In the genomic region with DNA sequence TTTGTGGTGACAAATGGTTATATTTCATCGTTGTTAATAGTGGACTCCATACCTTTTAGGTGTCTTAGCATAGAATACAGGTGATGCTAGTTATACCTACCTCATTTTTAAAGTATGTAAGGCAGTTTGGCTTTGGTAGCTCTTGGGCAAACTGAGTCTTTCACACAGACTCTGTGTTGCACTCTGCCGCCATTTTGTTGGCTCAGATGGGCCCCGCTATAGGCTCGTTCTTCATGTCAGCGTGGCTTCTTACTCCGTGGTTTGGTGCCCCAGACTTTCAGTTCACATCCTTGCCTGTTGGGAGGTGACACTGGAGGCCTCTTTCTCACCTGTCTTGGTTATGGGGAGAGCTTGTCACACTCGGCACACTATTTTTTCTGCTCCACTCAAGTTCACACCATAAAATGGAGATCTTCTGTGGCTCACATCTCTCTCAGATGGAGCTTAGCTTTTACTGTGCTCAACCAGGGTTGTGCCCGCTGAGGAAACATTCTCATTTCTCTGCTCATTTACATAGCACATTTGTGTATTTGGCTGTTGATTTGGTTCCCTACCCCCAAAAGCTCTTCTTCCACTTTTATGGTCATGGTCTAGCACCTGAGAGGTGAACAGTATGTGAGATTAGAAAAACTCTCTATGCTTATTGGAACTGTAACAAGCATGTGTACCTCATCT, we compare ENCODE assay signal across 10 cellular contexts.
DNase-seq lines count a peak whose midpoint lies in the region; ATAC-seq lines count a peak whose summit lies in the region.
"Had no signal": no experiment of that assay in that cellular context is flagged by ENCODE, and none has a peak within 500 bp of the region (broad histone marks: within the 10 kb centered on the region; RNA-seq: fewer than 3 reads in every experiment).

No MANE protein-coding gene starts in this region.

- no peak overlapping the region for H4K91ac ChIP-seq in neuronal stem cell (ENCODE audit: low read depth, low read length, poor library complexity)

- H2AFZ ChIP-seq in neuronal stem cell (ENCODE audit: low read length), result no peak overlapping the region

- H3K36me3 ChIP-seq in CD4-positive, CD25-positive, alpha-beta regulatory T cell (ENCODE audit: control insufficient read depth, insufficient read depth, low read length), result peaks cover 47% of the 10 kb centered on the region
- H3K36me3 ChIP-seq in neuronal stem cell (replicated peaks in 1 of 2; ENCODE audit: control insufficient read depth in 2 of 2, insufficient read depth in 2 of 2, low read length in 2 of 2), result peaks cover 0 to 11% of the 10 kb centered on the region in 2 donors

- peak overlapping the region; percentile 89 for H3K27ac ChIP-seq in CD4-positive, CD25-positive, alpha-beta regulatory T cell (ENCODE audit: insufficient read depth, low read length, poor library complexity, severe bottlenecking)
- H3K27ac ChIP-seq in neuronal stem cell (replicated peaks; ENCODE audit: low read length), result no peak overlapping the region

- peaks cover 0 to 6% (median 0%) of the 10 kb centered on the region in 7 donors for H3K9me3 Mint-ChIP-seq in CD4-positive, CD25-positive, alpha-beta regulatory T cell
- peaks cover 7% of the 10 kb centered on the region for H3K9me3 Mint-ChIP-seq in activated naive CD8-positive, alpha-beta T cell treated with anti-CD3 and anti-CD28 coated beads, Interleukin-2, amount 10 ng/mL, durations not matched to agents 7 days and 5 days

- peak overlapping the region; percentile 1 to 81 (median 44) for H3K4me3 Mint-ChIP-seq in CD4-positive, CD25-positive, alpha-beta regulatory T cell
- no peak overlapping the region for H3K4me3 Mint-ChIP-seq in activated naive CD8-positive, alpha-beta T cell treated with anti-CD3 and anti-CD28 coated beads, Interleukin-2, amount 10 ng/mL, durations not matched to agents 7 days and 5 days

- no peak for DNase-seq in CD4-positive, CD25-positive, alpha-beta regulatory T cell
- no peak for DNase-seq in activated naive CD8-positive, alpha-beta T cell treated with anti-CD3 and anti-CD28 coated beads, Interleukin-2, amount 10 ng/mL, durations not matched to agents 7 days and 5 days
- no peak for DNase-seq in DMS53 (lab: John Stamatoyannopoulos, UW)
- DNase-seq in 8988T, result no peak
- DNase-seq in ACHN, result no peak
- no peak for DNase-seq in neuronal stem cell (ENCODE audit: low spot score)
- DNase-seq: mesenchymal stem cell; NK-92 treated with Interleukin-12 subunit alpha and Interleukin-12 subunit beta, amount 100 ng/mL, for 24 hours had no signal

- H3K18ac ChIP-seq in neuronal stem cell (ENCODE audit: low read length), result no peak overlapping the region

- H3K4me2 ChIP-seq in neuronal stem cell (ENCODE audit: insufficient read depth, low read length, poor library complexity, severe bottlenecking), result no peak overlapping the region

- no peak overlapping the region for H3K14ac ChIP-seq in neuronal stem cell (ENCODE audit: low read length)

- no peak overlapping the region for H2BK15ac ChIP-seq in neuronal stem cell (ENCODE audit: low read length)

- no peaks in the 10 kb centered on the region for H3K9me3 ChIP-seq in CD4-positive, CD25-positive, alpha-beta regulatory T cell (ENCODE audit: control insufficient read depth in 2 of 2, low read length in 2 of 2)
- H3K9me3 ChIP-seq in neuronal stem cell (replicated peaks in 1 of 2; ENCODE audit: control insufficient read depth in 2 of 2, insufficient read depth in 1 of 2, low read depth in 1 of 2, low read length in 2 of 2), result no peaks in the 10 kb centered on the region

- peak overlapping the region; percentile 11 for H3K4me3 ChIP-seq in CD4-positive, CD25-positive, alpha-beta regulatory T cell (ENCODE audit: low read depth, low read length)
- no peak overlapping the region for H3K4me3 ChIP-seq in neuronal stem cell (ENCODE audit: low read length in 2 of 2)

- H3K4me1 ChIP-seq in CD4-positive, CD25-positive, alpha-beta regulatory T cell (ENCODE audit: control insufficient read depth, insufficient read depth, low read length, poor library complexity, severe bottlenecking), result peaks cover 81% of the 10 kb centered on the region
- peaks cover 2 to 32% of the 10 kb centered on the region in 2 donors for H3K4me1 ChIP-seq in neuronal stem cell (ENCODE audit: control insufficient read depth in 2 of 2, insufficient read depth in 1 of 2, low read depth in 1 of 2, low read length in 2 of 2)

- no peak overlapping the region for H2AK5ac ChIP-seq in neuronal stem cell (ENCODE audit: low read depth, low read length)

- H2BK120ac ChIP-seq in neuronal stem cell (ENCODE audit: low read depth, low read length), result no peak overlapping the region

- POLR2A ChIA-PET in activated naive CD8-positive, alpha-beta T cell treated with anti-CD3 and anti-CD28 coated beads, Interleukin-2, amount 10 ng/mL, durations not matched to agents 7 days and 5 days (lab: Charles Lee), result interaction anchor here (0.6 to 1.4 kb wide), 7 partner anchors 25 to 181 kb away, joined by 3 to 5 read pairs (median 3); no protein-coding TSS in a partner anchor

- H2BK12ac ChIP-seq in neuronal stem cell (ENCODE audit: low read length), result no peak overlapping the region

- peaks cover 42 to 97% (median 84%) of the 10 kb centered on the region in 4 donors for H3K4me1 Mint-ChIP-seq in CD4-positive, CD25-positive, alpha-beta regulatory T cell
- peaks cover 68% of the 10 kb centered on the region for H3K4me1 Mint-ChIP-seq in activated naive CD8-positive, alpha-beta T cell treated with anti-CD3 and anti-CD28 coated beads, Interleukin-2, amount 10 ng/mL, durations not matched to agents 7 days and 5 days

- no peak overlapping the region for H3K4ac ChIP-seq in neuronal stem cell (ENCODE audit: low read length)

- peaks cover 55% of the 10 kb centered on the region for H3K36me3 Mint-ChIP-seq in CD4-positive, CD25-positive, alpha-beta regulatory T cell
- peaks cover 56% of the 10 kb centered on the region for H3K36me3 Mint-ChIP-seq in activated naive CD8-positive, alpha-beta T cell treated with anti-CD3 and anti-CD28 coated beads, Interleukin-2, amount 10 ng/mL, durations not matched to agents 7 days and 5 days

- H3K23ac ChIP-seq in neuronal stem cell (ENCODE audit: low read depth, low read length, poor library complexity), result no peak overlapping the region

- no peaks in the 10 kb centered on the region for H3K27me3 Mint-ChIP-seq in CD4-positive, CD25-positive, alpha-beta regulatory T cell
- H3K27me3 Mint-ChIP-seq in activated naive CD8-positive, alpha-beta T cell treated with anti-CD3 and anti-CD28 coated beads, Interleukin-2, amount 10 ng/mL, durations not matched to agents 7 days and 5 days, result no peaks in the 10 kb centered on the region

- no peak for ATAC-seq in CD4-positive, CD25-positive, alpha-beta regulatory T cell (ENCODE audit: low read depth in 2 of 2)
- ATAC-seq in GM19035 (IDR thresholded peaks at IDR 0.05; ENCODE audit: unreplicated experiment) (peak; percentile 69), HG03025 (IDR thresholded peaks at IDR 0.05; ENCODE audit: low FRiP score, unreplicated experiment) (peak; percentile 74)
- ATAC-seq in activated naive CD8-positive, alpha-beta T cell treated with anti-CD3 and anti-CD28 coated beads, Interleukin-2, amount 10 ng/mL, durations not matched to agents 7 days and 5 days (ENCODE audit: low read depth), result no peak

- no CpG with 5 or more reads among the region's 8 CpGs for WGBS in neuronal stem cell (ENCODE audit: extremely low coverage in 2 of 2, insufficient read length in 2 of 2, insufficient replicate concordance in 1 of 2), 2 donors

- H3K27ac Mint-ChIP-seq in CD4-positive, CD25-positive, alpha-beta regulatory T cell, result peak overlapping the region; percentile 76 to 93 (median 91)
- peak overlapping the region; percentile 65 for H3K27ac Mint-ChIP-seq in activated naive CD8-positive, alpha-beta T cell treated with anti-CD3 and anti-CD28 coated beads, Interleukin-2, amount 10 ng/mL, durations not matched to agents 7 days and 5 days

- H2BK5ac ChIP-seq in neuronal stem cell (ENCODE audit: low read length), result no peak overlapping the region

- no peaks in the 10 kb centered on the region for H3K79me1 ChIP-seq in neuronal stem cell (ENCODE audit: low read depth, low read length)

- in situ Hi-C loops in ACHN (cut with HindIII; ENCODE audit: low pct_ligation_motif_present, low pct_unique_long_range_greater_than_20kb, low sequenced_read_pairs), result no loop called here

- H3K9ac ChIP-seq in neuronal stem cell (ENCODE audit: low read depth, low read length, poor library complexity), result no peak overlapping the region

- no peaks in the 10 kb centered on the region for H3K27me3 ChIP-seq in CD4-positive, CD25-positive, alpha-beta regulatory T cell (ENCODE audit: control insufficient read depth, insufficient read depth, low read length)
- H3K27me3 ChIP-seq in neuronal stem cell (ENCODE audit: control insufficient read depth in 3 of 3, insufficient read depth in 3 of 3, low read depth in 1 of 3, low read length in 3 of 3), result no peaks in the 10 kb centered on the region

- H4K8ac ChIP-seq in neuronal stem cell (ENCODE audit: low read depth, low read length), result no peak overlapping the region

Comparison
In these comparisons a context has a peak if more than half of its experiments do, and no peak if none do; other contexts are left out.
1. ATAC-seq: peak in GM19035 (single experiment) and HG03025 (single experiment); none in CD4-positive, CD25-positive, alpha-beta regulatory T cell (0 of 2) and activated naive CD8-positive, alpha-beta T cell treated with anti-CD3 and anti-CD28 coated beads, Interleukin-2, amount 10 ng/mL, durations not matched to agents 7 days and 5 days (single experiment).